ENCODE assay signal across 19 cellular contexts in the genomic region with DNA sequence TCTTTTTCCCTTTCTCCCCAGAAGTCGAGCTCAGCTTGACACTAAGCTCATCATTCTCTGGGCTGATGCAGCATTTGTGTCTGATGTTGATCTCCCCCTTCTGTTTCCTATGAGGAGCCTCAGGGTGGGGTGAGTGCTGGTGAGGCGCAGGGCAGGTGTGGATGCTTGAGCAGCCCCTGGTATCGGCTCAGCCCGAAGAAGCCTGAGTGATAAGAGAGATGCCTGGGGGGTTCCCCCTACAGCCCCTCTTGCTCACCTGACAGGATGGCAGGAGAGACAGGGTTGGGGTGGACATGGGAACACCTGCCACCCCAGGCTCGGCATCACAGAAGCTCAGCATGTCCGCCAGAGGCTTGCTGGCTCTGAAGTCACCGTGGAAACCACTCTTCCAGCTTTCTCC.
"Had no signal": no experiment of that assay in that cellular context is flagged by ENCODE, and none has a peak within 500 bp of the region (broad histone marks: within the 10 kb centered on the region; RNA-seq: fewer than 3 reads in every experiment).

No MANE protein-coding gene starts in this region.

- H2AFZ ChIP-seq: hepatocyte had no signal

- H3K36me3 ChIP-seq: esophagus muscularis mucosa, pancreas had no signal

- H3K27me3 ChIP-seq: esophagus muscularis mucosa, hepatocyte, pancreas had no signal

- H3K4me2 ChIP-seq: hepatocyte had no signal

- H3K4me3 ChIP-seq: dorsolateral prefrontal cortex, esophagus muscularis mucosa, hepatocyte, pancreas, psoas muscle had no signal

- H3K79me2 ChIP-seq: hepatocyte had no signal

- H3K9me3 ChIP-seq: esophagus muscularis mucosa, pancreas, psoas muscle had no signal

- ATAC-seq: left ventricle myocardium superior; natural killer cell; pancreas; psoas muscle; right cardiac atrium; stimulated activated naive CD8-positive, alpha-beta T cell treated with anti-CD3 and anti-CD28 coated beads, Interleukin-15, Interleukin-2, amounts not matched to agents 100 U/mL and 50 U/mL, for 24 hours had no signal

- H3K27ac ChIP-seq: dorsolateral prefrontal cortex, esophagus muscularis mucosa, hepatocyte, pancreas, psoas muscle had no signal

- DNase-seq: activated CD4-positive, alpha-beta memory T cell treated with anti-CD3 and anti-CD28 coated beads, Interleukin-2, amount 10 ng/mL, durations not matched to agents 7 days and 5 days; activated CD4-positive, alpha-beta T cell treated with anti-CD3 and anti-CD28 coated beads for 48 hours; activated naive CD4-positive, alpha-beta T cell; activated naive CD8-positive, alpha-beta T cell treated with anti-CD3 and anti-CD28 coated beads for 36 hours; activated T-cell treated with anti-CD3 and anti-CD28 coated beads, Interleukin-2, amount 50 U/mL, for 24 hours; central memory CD4-positive, alpha-beta T cell; dorsolateral prefrontal cortex; glutamatergic neuron; left ventricle myocardium superior; mammary epithelial cell; natural killer cell; pancreas; psoas muscle; right cardiac atrium; stimulated activated CD4-positive, alpha-beta T cell treated with anti-CD3 and anti-CD28 coated beads, Interleukin-4, amount 100 ng/mL, for 24 hours; stimulated activated naive CD8-positive, alpha-beta T cell treated with anti-CD3 and anti-CD28 coated beads, Interleukin-15, Interleukin-2, amounts not matched to agents 100 U/mL and 50 U/mL, for 24 hours; T-helper 2 cell had no signal
